In the genomic region with DNA sequence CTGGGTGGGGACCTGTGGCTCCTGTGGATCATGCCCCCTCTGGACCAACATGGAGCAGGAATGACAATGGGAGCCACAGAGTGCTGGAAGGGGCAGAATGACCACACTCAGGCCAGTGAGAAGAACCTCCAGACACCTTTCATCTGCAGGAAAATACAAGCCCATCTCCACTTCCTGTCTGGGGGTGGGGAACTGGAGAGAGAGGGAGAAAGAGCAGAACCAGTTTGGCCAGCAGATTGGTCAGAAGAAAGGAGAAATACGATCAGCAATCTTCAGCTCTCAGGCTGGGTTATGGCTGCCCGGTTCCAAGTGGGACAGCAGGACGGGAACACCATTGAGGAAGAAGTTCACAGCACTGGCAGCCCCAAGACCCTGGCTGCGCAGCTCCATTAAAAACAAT, we compare ENCODE assay signal across 20 cellular contexts. TPM values are rescaled to one million over a fixed set of nuclear protein-coding genes. Genes with fewer than 3 reads are reported as not detected.
DNase-seq lines count a peak whose midpoint lies in the region; ATAC-seq and TF ChIP-seq lines count a peak whose summit lies in the region.
"Had no signal": no experiment of that assay in that cellular context is flagged by ENCODE, and none has a peak within 500 bp of the region (broad histone marks: within the 10 kb centered on the region; RNA-seq: fewer than 3 reads in every experiment).

No MANE protein-coding gene starts in this region.

- H3K9me3 ChIP-seq in OCI-LY7 (ENCODE audit: low read length) (no peaks in the 10 kb centered on the region), right lobe of liver (no peaks in the 10 kb centered on the region)
- H3K9me3 ChIP-seq in CD8-positive, alpha-beta memory T cell (ENCODE audit: low read length), result no peaks in the 10 kb centered on the region
- H3K9me3 ChIP-seq: BE2C, Peyer's patch had no signal

- H3K9me3 Mint-ChIP-seq in CD8-positive, alpha-beta memory T cell, result peaks cover 0 to under 1% (median 0%) of the 10 kb centered on the region in 5 donors

- H3K4me3 ChIP-seq in OCI-LY7 (ENCODE audit: low read depth, low read length, poor library complexity, severe bottlenecking) (no peak overlapping the region), right lobe of liver (no peak overlapping the region)
- no peak overlapping the region for H3K4me3 ChIP-seq in CD8-positive, alpha-beta memory T cell (ENCODE audit: low read length)
- H3K4me3 ChIP-seq: Peyer's patch had no signal

- peaks cover 38% of the 10 kb centered on the region for H3K36me3 ChIP-seq in OCI-LY7 (ENCODE audit: insufficient read depth, low read length)
- H3K36me3 ChIP-seq in CD8-positive, alpha-beta memory T cell (ENCODE audit: insufficient read depth, low read length), result no peaks in the 10 kb centered on the region
- H3K36me3 ChIP-seq in right lobe of liver, result no peaks in the 10 kb centered on the region
- H3K36me3 ChIP-seq: BE2C, Peyer's patch had no signal

- WGBS in right lobe of liver (ENCODE audit: insufficient coverage, low coverage, low lambda C conversion rate, missing lambda C conversion rate), result 34% methylated on average over 4 of the region's 4 CpGs

- no peaks in the 10 kb centered on the region for H3K4me1 Mint-ChIP-seq in CD8-positive, alpha-beta memory T cell

- DNase-seq in NCI-H748 (lab: John Stamatoyannopoulos, UW; ENCODE audit: unreplicated experiment), result peak; percentile 2
- no peak for DNase-seq in NCI-H748 treated with DMSO at 0.1 percent for 48 hours (lab: John Stamatoyannopoulos, UW)
- DNase-seq in OCI-LY7 (ENCODE audit: low spot score), result no peak
- peak; percentile 67 for DNase-seq in islet precursor cell
- DNase-seq in ureter (ENCODE audit: low spot score), result peak; percentile 58
- DNase-seq in stimulated activated CD4-positive, alpha-beta T cell treated with anti-CD3 and anti-CD28 coated beads, Interleukin-4, amount 100 ng/mL, for 1 hour, result no peak
- DNase-seq in CD8-positive, alpha-beta memory T cell, result no peak
- DNase-seq in right lobe of liver, result no peak
- DNase-seq: BE2C, H7, KBM-7, MV-4-11, NCI-H1436, NCI-H2029 treated with DMSO at 0.1 percent for 48 hours, NCI-H2171 treated with DMSO at 0.1 percent for 48 hours, NCI-H446 treated with DMSO at 0.1 percent for 48 hours, NCI-H82, Peyer's patch, SHP77 had no signal

- CTCF ChIA-PET in OCI-LY7 (lab: Charles Lee; ENCODE audit: unreplicated experiment), result interaction anchor here (0.5 kb wide), 1 partner anchor 10 kb away, joined by 3 read pairs; no protein-coding TSS in a partner anchor
- CTCF ChIA-PET in CD8-positive, alpha-beta memory T cell (lab: Charles Lee), result no interaction called here

- no peak for TF ChIP-seq POLR2A in right lobe of liver (IDR thresholded peaks at IDR 0.05)

- H3K27ac ChIP-seq in OCI-LY7 (ENCODE audit: low read depth, low read length, poor library complexity, severe bottlenecking), result no peak overlapping the region
- H3K27ac ChIP-seq in CD8-positive, alpha-beta memory T cell (ENCODE audit: low read depth, low read length), result no peak overlapping the region
- no peak overlapping the region for H3K27ac ChIP-seq in right lobe of liver
- H3K27ac ChIP-seq: 22Rv1, Peyer's patch had no signal

- H3K27me3 Mint-ChIP-seq in CD8-positive, alpha-beta memory T cell, result peaks cover 13 to 23% of the 10 kb centered on the region in 2 donors

- no peak overlapping the region for H2AFZ ChIP-seq in OCI-LY7 (ENCODE audit: low read length)

- BruUV-seq in OCI-LY7 (replicated peaks; lab: Mats Ljungman, UMichigan), result no TSS peak

- H4K20me1 ChIP-seq in OCI-LY7 (ENCODE audit: insufficient read depth, low read length), result no peaks in the 10 kb centered on the region; the same call in 1 of the 2 replicates

- TF ChIP-seq CTCF in OCI-LY7 (conservative IDR thresholded peaks at IDR 0.05; ENCODE audit: low read length), result no peak
- TF ChIP-seq CTCF in right lobe of liver (IDR thresholded peaks at IDR 0.05), result no peak

- POLR2A ChIA-PET in OCI-LY7 (lab: Charles Lee), result no interaction called here
- POLR2A ChIA-PET in CD8-positive, alpha-beta memory T cell (lab: Charles Lee), result no interaction called here

- H3K4me3 Mint-ChIP-seq in CD8-positive, alpha-beta memory T cell, result no peak overlapping the region

- no peak for ATAC-seq in right lobe of liver

- no peaks in the 10 kb centered on the region for H3K36me3 Mint-ChIP-seq in CD8-positive, alpha-beta memory T cell

- H3K27me3 ChIP-seq in CD8-positive, alpha-beta memory T cell (ENCODE audit: insufficient read depth, low read length, poor library complexity, severe bottlenecking), result no peaks in the 10 kb centered on the region
- no peaks in the 10 kb centered on the region for H3K27me3 ChIP-seq in right lobe of liver
- H3K27me3 ChIP-seq: BE2C, Peyer's patch had no signal

- peaks cover 45% of the 10 kb centered on the region for H3K79me2 ChIP-seq in OCI-LY7 (ENCODE audit: insufficient read depth, low read depth, low read length)

- H3K9me2 ChIP-seq in OCI-LY7 (ENCODE audit: insufficient read depth, low read length), result no peaks in the 10 kb centered on the region

- peak overlapping the region; percentile 17; the same call in 1 of the 2 replicates for H3K4me2 ChIP-seq in OCI-LY7 (ENCODE audit: low read length)

- H3K4me1 ChIP-seq in OCI-LY7 (ENCODE audit: insufficient read depth, low read length, poor library complexity, severe bottlenecking), result peaks cover 31% of the 10 kb centered on the region
- H3K4me1 ChIP-seq in CD8-positive, alpha-beta memory T cell (ENCODE audit: insufficient read depth, low read length), result no peaks in the 10 kb centered on the region
- no peaks in the 10 kb centered on the region for H3K4me1 ChIP-seq in right lobe of liver
- H3K4me1 ChIP-seq: BE2C, Peyer's patch had no signal

- intact Hi-C loops in OCI-LY7 (cut with micrococcal nuclease; ENCODE audit: unreplicated experiment), result no loop called here
- intact Hi-C loops in right lobe of liver (cut with DNase I), result no loop called here

- no peak overlapping the region for H3K27ac Mint-ChIP-seq in CD8-positive, alpha-beta memory T cell

RNA-seq across cellular contexts. Expression of gene BMP7, which starts 37.0 kb away (rescaled TPM):
- 72.2 and 94.2 TPM in 2 replicates for total RNA-seq in OCI-LY7 (2014; rRNA removed; shearing (Covaris generic))
- 2.2 and 3.7 TPM in 2 replicates for total RNA-seq in OCI-LY7 (2022)
- 32.0 TPM for total RNA-seq in ureter
- not detected for total RNA-seq in CD8-positive, alpha-beta memory T cell
- polyA plus RNA-seq in CD8-positive, alpha-beta memory T cell, result not detected
- total RNA-seq in right lobe of liver, result not detected

Comparison
In these comparisons a context has a peak if more than half of its experiments do, and no peak if none do; other contexts are left out.
1. DNase-seq: peak in NCI-H748 (single experiment), islet precursor cell (single experiment) and ureter (single experiment); none in NCI-H748 treated with DMSO at 0.1 percent for 48 hours (single experiment), OCI-LY7 (single experiment), stimulated activated CD4-positive, alpha-beta T cell treated with anti-CD3 and anti-CD28 coated beads, Interleukin-4, amount 100 ng/mL, for 1 hour (single experiment), CD8-positive, alpha-beta memory T cell (0 of 5) and right lobe of liver (0 of 3).